23 cellular contexts compared by ENCODE assay signal in the genomic region with DNA sequence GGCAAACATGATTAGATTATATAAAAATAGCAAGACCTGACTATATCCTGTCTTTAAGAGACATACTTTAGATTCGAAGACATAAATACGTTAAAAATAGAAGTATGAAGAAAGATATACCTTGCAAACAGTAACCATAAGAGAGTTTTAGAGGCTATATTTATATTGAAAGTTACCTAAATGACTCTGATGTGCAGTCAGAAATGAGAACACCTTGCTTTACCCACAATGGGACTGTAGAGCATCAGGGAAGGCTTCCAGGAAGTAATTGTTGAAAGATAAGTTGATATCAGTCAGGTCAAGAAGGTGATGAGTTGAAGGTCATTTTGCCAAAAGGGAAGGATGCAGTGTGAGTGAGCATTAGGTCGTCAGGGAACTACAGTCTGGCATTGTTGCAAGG.
DNase-seq lines count a peak whose midpoint lies in the region; ATAC-seq, FAIRE-seq and TF ChIP-seq lines count a peak whose summit lies in the region.
"Had no signal": no experiment of that assay in that cellular context is flagged by ENCODE, and none has a peak within 500 bp of the region (broad histone marks: within the 10 kb centered on the region; RNA-seq: fewer than 3 reads in every experiment).

No MANE protein-coding gene starts in this region.

- no peak for FAIRE-seq in D721Med (lab: Jason Lieb, UNC)
- FAIRE-seq: A204.1, GM12891, HepG2, K562 had no signal

- peak; percentile 80 for ATAC-seq in GM18519 (IDR thresholded peaks at IDR 0.05; ENCODE audit: low FRiP score, unreplicated experiment)
- ATAC-seq in GM21515 (IDR thresholded peaks at IDR 0.05; ENCODE audit: unreplicated experiment), result peak; percentile 63
- peak; percentile 78 for ATAC-seq in HG02885 (IDR thresholded peaks at IDR 0.05; ENCODE audit: poor library complexity, unreplicated experiment)
- ATAC-seq in HG03565 (IDR thresholded peaks at IDR 0.05; ENCODE audit: unreplicated experiment), result peak; percentile 81
- ATAC-seq in HG03039 (IDR thresholded peaks at IDR 0.05; ENCODE audit: unreplicated experiment), result no peak
- ATAC-seq: HepG2, K562 had no signal

- DNase-seq in D721Med (ENCODE audit: insufficient read length, low spot score) (no peak), DMS114 treated with DMSO at 0.1 percent for 48 hours (lab: John Stamatoyannopoulos, UW; ENCODE audit: unreplicated experiment) (no peak)
- DNase-seq: Calu3; CD8-positive, alpha-beta memory T cell; MG63; NCI-H1417; NCI-H187 treated with DMSO at 0.1 percent for 48 hours; NCI-H2107; NCI-H446 treated with DMSO at 0.1 percent for 48 hours; NCI-H526 treated with DMSO at 0.1 percent for 48 hours; PC-9; RPMI8226; SHP77; T1000 had no signal

- TF ChIP-seq CTCF in D721Med (IDR thresholded peaks at IDR 0.05; ENCODE audit: insufficient read depth, missing control alignments), result no peak
